ENCODE assay signal across 22 cellular contexts in the genomic region with DNA sequence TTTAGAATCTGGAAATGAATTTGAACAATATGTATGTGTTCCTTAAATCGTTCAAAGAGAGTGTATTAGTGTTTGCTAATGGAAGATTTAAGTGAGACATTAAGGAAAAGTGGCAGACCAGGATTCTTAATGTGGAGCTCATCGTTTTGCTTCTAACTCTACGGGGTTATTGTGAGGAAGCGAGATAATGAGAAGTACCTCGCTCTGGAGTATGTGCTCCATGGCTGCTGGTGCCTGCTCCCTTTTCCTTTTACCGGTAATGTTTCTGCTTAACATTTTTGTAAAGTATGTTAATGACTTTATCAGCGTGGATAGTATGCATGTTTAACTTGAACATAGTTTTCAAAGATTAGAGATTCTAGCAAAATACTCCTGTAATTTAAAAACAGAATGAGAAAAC. TPM values are rescaled to one million over a fixed set of nuclear protein-coding genes. Genes with fewer than 3 reads are reported as not detected.
DNase-seq lines count a peak whose midpoint lies in the region; ATAC-seq and TF ChIP-seq lines count a peak whose summit lies in the region.
"Had no signal": no experiment of that assay in that cellular context is flagged by ENCODE, and none has a peak within 500 bp of the region (broad histone marks: within the 10 kb centered on the region; RNA-seq: fewer than 3 reads in every experiment).

No MANE protein-coding gene starts in this region.

- no peak for DNase-seq in PC-9
- DNase-seq in esophagus squamous epithelium (lab: John Stamatoyannopoulos, UW), result no peak
- no peak for DNase-seq in neural progenitor cell (ENCODE audit: low spot score)
- no peak for DNase-seq in tibial nerve (ENCODE audit: low spot score in 2 of 2)
- no peak for DNase-seq in NCI-H1092 (lab: John Stamatoyannopoulos, UW)
- no peak for DNase-seq in psoas muscle
- no peak for DNase-seq in germinal center (ENCODE audit: low spot score)
- DNase-seq in Peyer's patch, result no peak
- DNase-seq: activated CD4-positive, alpha-beta T cell treated with anti-CD3 and anti-CD28 coated beads, Interleukin-2, amount 50 U/mL, for 4 hours; activated naive CD4-positive, alpha-beta T cell treated with Interleukin-2 at 50 U/mL for 16 hours; aorta; effector memory CD4-positive, alpha-beta T cell; EL; GM23248; islet precursor cell; NCI-H1436 treated with DMSO at 0.1 percent for 48 hours; NCI-H345; T-helper 2 cell had no signal

- peaks cover 81% of the 10 kb centered on the region for H3K79me2 ChIP-seq in PC-9 (ENCODE audit: low read depth)
- no peaks in the 10 kb centered on the region for H3K79me2 ChIP-seq in neural progenitor cell (ENCODE audit: low read depth)

- no peak for TF ChIP-seq POLR2A in esophagus squamous epithelium (IDR thresholded peaks at IDR 0.05)
- TF ChIP-seq POLR2A in tibial nerve (IDR thresholded peaks at IDR 0.05), result no peak
- no peak for TF ChIP-seq POLR2A in Peyer's patch (IDR thresholded peaks at IDR 0.05)

- no peak overlapping the region for H3K4me3 ChIP-seq in PC-9
- peak overlapping the region in 3 of 4 donors; percentile 9 to 34 (median 28) for H3K4me3 ChIP-seq in esophagus squamous epithelium
- H3K4me3 ChIP-seq in neural progenitor cell, result no peak overlapping the region
- peak overlapping the region in 1 of 4 donors; percentile 13 for H3K4me3 ChIP-seq in tibial nerve
- no peak overlapping the region for H3K4me3 ChIP-seq in psoas muscle
- H3K4me3 ChIP-seq in Peyer's patch, result peak overlapping the region in 2 of 4 donors; percentile 29 to 35
- H3K4me3 ChIP-seq: GM23248, SJSA1 had no signal

- H3K4me1 Mint-ChIP-seq in neural progenitor cell, result peaks cover 19% of the 10 kb centered on the region
- H3K4me1 Mint-ChIP-seq: B cell; central memory CD8-positive, alpha-beta T cell; stimulated activated memory B cell treated with anti-CD40 and anti-IgM and Interleukin-4, amounts not matched to agents 10 μg/mL and 1 μg/mL and 100 μg/mL, for 72 hours had no signal

- ATAC-seq in psoas muscle, result no peak
- ATAC-seq: stimulated activated memory B cell treated with anti-CD40 and anti-IgM and Interleukin-4, amounts not matched to agents 10 μg/mL and 1 μg/mL and 100 μg/mL, for 72 hours had no signal

- H3K9ac ChIP-seq in neural progenitor cell, result no peak overlapping the region
- H3K9ac ChIP-seq: GM23248 had no signal

- peaks cover 5% of the 10 kb centered on the region for H3K9me3 Mint-ChIP-seq in neural progenitor cell
- H3K9me3 Mint-ChIP-seq: central memory CD8-positive, alpha-beta T cell; stimulated activated memory B cell treated with anti-CD40 and anti-IgM and Interleukin-4, amounts not matched to agents 10 μg/mL and 1 μg/mL and 100 μg/mL, for 72 hours had no signal

- WGBS in esophagus squamous epithelium, 2 donors, result 49 to 60% methylated on average over 7 of the region's 7 CpGs
- WGBS in tibial nerve, 2 donors, result 60 to 76% methylated on average over 7 of the region's 7 CpGs
- WGBS in psoas muscle, 3 donors, result 70 to 85% (median 78%) methylated on average over 7 of the region's 7 CpGs

- peak overlapping the region; percentile 63 for H3K27ac ChIP-seq in PC-9
- H3K27ac ChIP-seq in esophagus squamous epithelium, result peak overlapping the region; percentile 37 to 97 (median 60)
- no peak overlapping the region for H3K27ac ChIP-seq in neural progenitor cell
- H3K27ac ChIP-seq in tibial nerve, result peak overlapping the region in 3 of 4 donors; percentile 1 to 63 (median 48)
- no peak overlapping the region for H3K27ac ChIP-seq in psoas muscle
- H3K27ac ChIP-seq in Peyer's patch, result peak overlapping the region in 2 of 4 donors; percentile 25 to 77
- H3K27ac ChIP-seq: GM23248, SJSA1 had no signal

- no peak overlapping the region for H2AFZ ChIP-seq in PC-9
- H2AFZ ChIP-seq in neural progenitor cell (replicated peaks), result no peak overlapping the region
- H2AFZ ChIP-seq: GM23248 had no signal

- no peak for TF ChIP-seq EP300 in tibial nerve (IDR thresholded peaks at IDR 0.05)

- POLR2A ChIA-PET in PC-9 (lab: Charles Lee; ENCODE audit: unreplicated experiment), result no interaction called here

- TF ChIP-seq CTCF in PC-9 (conservative IDR thresholded peaks at IDR 0.05) (no peak), esophagus squamous epithelium (IDR thresholded peaks at IDR 0.05) (no peak), neural progenitor cell (IDR thresholded peaks at IDR 0.05) (no peak), tibial nerve (IDR thresholded peaks at IDR 0.05) (no peak), psoas muscle (IDR thresholded peaks at IDR 0.05) (no peak), Peyer's patch (IDR thresholded peaks at IDR 0.05) (no peak)

- H3K4me1 ChIP-seq in PC-9 (replicated peaks; ENCODE audit: insufficient read depth) (peaks cover 37% of the 10 kb centered on the region), esophagus squamous epithelium (peaks cover 0 to 85% (median 0%) of the 10 kb centered on the region in 3 donors), neural progenitor cell (no peaks in the 10 kb centered on the region), tibial nerve (no peaks in the 10 kb centered on the region), psoas muscle (no peaks in the 10 kb centered on the region), Peyer's patch (peaks cover 0 to 9% (median 0%) of the 10 kb centered on the region in 4 donors)
- H3K4me1 ChIP-seq: SJSA1 had no signal

- no TSS peak for BruUV-seq in PC-9 (replicated peaks; lab: Mats Ljungman, UMichigan)

- H3K9me2 ChIP-seq in PC-9 (ENCODE audit: insufficient read depth), result no peaks in the 10 kb centered on the region

- H4K20me1 ChIP-seq in PC-9 (ENCODE audit: insufficient read depth) (0 out of 2 replicates have a peak, but pooled peaks cover 3% of the 10 kb centered on the region), neural progenitor cell (ENCODE audit: low read depth) (no peaks in the 10 kb centered on the region)

- no peaks in the 10 kb centered on the region for H3K27me3 Mint-ChIP-seq in neural progenitor cell (ENCODE audit: insufficient read depth, low read depth)
- H3K27me3 Mint-ChIP-seq: stimulated activated memory B cell treated with anti-CD40 and anti-IgM and Interleukin-4, amounts not matched to agents 10 μg/mL and 1 μg/mL and 100 μg/mL, for 72 hours had no signal

- H3K4me2 ChIP-seq in PC-9 (no peak overlapping the region), neural progenitor cell (no peak overlapping the region)

- H3K27ac Mint-ChIP-seq in neural progenitor cell, result peak overlapping the region; percentile 69
- H3K27ac Mint-ChIP-seq: B cell; stimulated activated memory B cell treated with anti-CD40 and anti-IgM and Interleukin-4, amounts not matched to agents 10 μg/mL and 1 μg/mL and 100 μg/mL, for 72 hours had no signal

- H3K4me3 Mint-ChIP-seq in neural progenitor cell, result no peak overlapping the region
- H3K4me3 Mint-ChIP-seq: B cell; central memory CD8-positive, alpha-beta T cell; stimulated activated memory B cell treated with anti-CD40 and anti-IgM and Interleukin-4, amounts not matched to agents 10 μg/mL and 1 μg/mL and 100 μg/mL, for 72 hours had no signal

- H3K27me3 ChIP-seq in PC-9 (ENCODE audit: insufficient read depth, low read depth) (no peaks in the 10 kb centered on the region), esophagus squamous epithelium (no peaks in the 10 kb centered on the region), neural progenitor cell (peaks cover 19% of the 10 kb centered on the region), tibial nerve (no peaks in the 10 kb centered on the region), psoas muscle (ENCODE audit: insufficient read depth in 3 of 3, low read length in 2 of 3) (no peaks in the 10 kb centered on the region), Peyer's patch (no peaks in the 10 kb centered on the region)
- H3K27me3 ChIP-seq: SJSA1 had no signal

- no peaks in the 10 kb centered on the region for H3K36me3 Mint-ChIP-seq in neural progenitor cell
- H3K36me3 Mint-ChIP-seq: stimulated activated memory B cell treated with anti-CD40 and anti-IgM and Interleukin-4, amounts not matched to agents 10 μg/mL and 1 μg/mL and 100 μg/mL, for 72 hours had no signal

- H3F3A ChIP-seq in PC-9 (ENCODE audit: insufficient read depth, low read depth), result peaks cover 42% of the 10 kb centered on the region; the same call in 1 of the 2 replicates
- no peaks in the 10 kb centered on the region for H3F3A ChIP-seq in neural progenitor cell (ENCODE audit: low read depth)

- CTCF ChIA-PET in PC-9 (lab: Charles Lee), result no interaction called here

- intact Hi-C loops in PC-9 (cut with micrococcal nuclease; ENCODE audit: unreplicated experiment), result no loop called here
- intact Hi-C loops in esophagus squamous epithelium (cut with DNase I), result no loop called here
- intact Hi-C loops in psoas muscle (cut with DNase I), result no loop called here

- H3K36me3 ChIP-seq in PC-9 (ENCODE audit: low read depth) (peaks cover 84% of the 10 kb centered on the region), esophagus squamous epithelium (peaks cover 0 to 73% (median 5%) of the 10 kb centered on the region in 3 donors), neural progenitor cell (no peaks in the 10 kb centered on the region), tibial nerve (peaks cover 0 to 19% (median 0%) of the 10 kb centered on the region in 3 donors), psoas muscle (ENCODE audit: insufficient read depth in 1 of 2, low read depth in 1 of 2) (peaks cover 0 to 19% of the 10 kb centered on the region in 2 donors), Peyer's patch (peaks cover 0 to 11% (median 0%) of the 10 kb centered on the region in 3 donors)
- H3K36me3 ChIP-seq: SJSA1 had no signal

- H3K9me3 ChIP-seq in PC-9 (ENCODE audit: insufficient read depth, low read depth) (no peaks in the 10 kb centered on the region), esophagus squamous epithelium (no peaks in the 10 kb centered on the region), neural progenitor cell (ENCODE audit: low read depth) (no peaks in the 10 kb centered on the region), tibial nerve (no peaks in the 10 kb centered on the region), psoas muscle (no peaks in the 10 kb centered on the region), Peyer's patch (no peaks in the 10 kb centered on the region)
- H3K9me3 ChIP-seq: SJSA1 had no signal

RNA-seq across cellular contexts. Expression of a gene that starts 13.7 kb away (rescaled TPM):
- total RNA-seq in PC-9 (2021) (54.3 and 65.9 TPM in 2 replicates), esophagus squamous epithelium (100 to 1,000 TPM; 181 to 271 (median 230) TPM), neural progenitor cell (ENCODE audit: low replicate concordance) (0.84 and 0.96 TPM in 2 replicates), tibial nerve (100 to 1,000 TPM in 2 of 4 donors, 10 to 100 TPM in 2; 26.4 to 109 (median 85.4) TPM), psoas muscle (10 to 100 TPM in 2 of 4 donors, 1 to 10 TPM in 2; 8.0 to 48.2 (median 9.8) TPM), Peyer's patch (100 to 1,000 TPM in 3 of 4 donors, 10 to 100 TPM in 1; 70.1 to 250 (median 209) TPM)
- 10 to 100 TPM in 2 of 3 donors, 1 to 10 TPM in 1; 8.3 to 13.5 (median 12.8) TPM for polyA plus RNA-seq in psoas muscle

Comparison
In these comparisons a context has a peak if more than half of its experiments do, and no peak if none do; other contexts are left out.
1. H3K27ac ChIP-seq: peak in PC-9 (single experiment), esophagus squamous epithelium (4 of 4) and tibial nerve (3 of 4); none in neural progenitor cell (single experiment) and psoas muscle (single experiment).
2. H3K4me3 ChIP-seq: peak in esophagus squamous epithelium (3 of 4); none in PC-9 (single experiment), neural progenitor cell (single experiment) and psoas muscle (single experiment).